Comparison of ENCODE assay signal across 8 cellular contexts in the genomic region with DNA sequence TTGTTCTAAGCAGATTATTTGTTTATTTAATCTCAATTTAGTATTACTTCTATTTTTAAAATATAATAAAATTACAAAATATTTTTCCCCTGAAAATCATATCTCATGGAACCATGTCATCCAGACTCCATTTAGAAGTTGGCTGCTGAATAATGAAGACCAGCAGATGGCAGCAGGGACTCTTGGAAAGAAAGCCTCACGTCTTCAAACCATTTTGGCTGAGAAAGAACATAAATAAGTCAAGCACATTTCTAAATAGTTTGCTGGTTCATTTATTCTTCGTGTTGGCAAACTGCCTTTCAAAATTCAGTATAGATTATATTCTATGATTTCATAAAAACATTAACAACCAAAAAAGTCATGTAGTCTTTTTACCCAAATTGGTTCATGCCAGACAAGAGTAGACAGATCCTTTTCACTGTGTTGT.
A peak's percentile ranks its signal among the peaks of the same experiment; 100 is the strongest.
DNase-seq lines count a peak whose midpoint lies in the region; ATAC-seq and TF ChIP-seq lines count a peak whose summit lies in the region.

No MANE protein-coding gene starts in this region.

- H3K27me3 Mint-ChIP-seq in neural progenitor cell (ENCODE audit: insufficient read depth, low read depth) = no peaks in the 10 kb centered on the region

- H2AFZ ChIP-seq in SU-DHL-6 (ENCODE audit: low read depth, low read length, severe bottlenecking) (no peak overlapping the region), neural progenitor cell (replicated peaks) (no peak overlapping the region)

- H3K36me3 ChIP-seq in A673 (ENCODE audit: insufficient read depth, low read length, poor library complexity, severe bottlenecking) = no peaks in the 10 kb centered on the region
- H3K36me3 ChIP-seq in SU-DHL-6 (ENCODE audit: low read length) = no peaks in the 10 kb centered on the region
- no peaks in the 10 kb centered on the region for H3K36me3 ChIP-seq in neural progenitor cell

- no peaks in the 10 kb centered on the region for H3K4me1 Mint-ChIP-seq in neural progenitor cell

- no peak overlapping the region for H3K4me2 ChIP-seq in SU-DHL-6 (ENCODE audit: low read depth, low read length, poor library complexity, severe bottlenecking)
- H3K4me2 ChIP-seq in neural progenitor cell = no peak overlapping the region

- H3K4me1 ChIP-seq in A673 (ENCODE audit: insufficient read depth, low read length, poor library complexity, severe bottlenecking) (no peaks in the 10 kb centered on the region), neural progenitor cell (no peaks in the 10 kb centered on the region)

- H3K4me3 Mint-ChIP-seq in neural progenitor cell = no peak overlapping the region

- H3K79me2 ChIP-seq in SU-DHL-6 (ENCODE audit: insufficient read depth, low read length) = no peaks in the 10 kb centered on the region
- H3K79me2 ChIP-seq in neural progenitor cell (ENCODE audit: low read depth) = no peaks in the 10 kb centered on the region

- DNase-seq in A673 (ENCODE audit: low spot score) (peak; percentile 70), GM03348 (ENCODE audit: low spot score) (peak; percentile 71), NCI-H1105 (lab: John Stamatoyannopoulos, UW) (peak; percentile 59), fibroblast of gingiva (ENCODE audit: low read depth) (peak; percentile 72), neural progenitor cell (ENCODE audit: low spot score) (peak; percentile 69), GM19240 (ENCODE audit: insufficient read length, low spot score) (no peak)

- intact Hi-C loops in A673 (cut with micrococcal nuclease; ENCODE audit: unreplicated experiment) = loop anchor here (1.0 to 10.0 kb wide), 4 partner anchors 207 to 625 kb away; a partner anchor contains a TSS

- CTCF ChIA-PET in A673 (lab: Charles Lee) = no interaction called here

- BruUV-seq in A673 (replicated peaks; lab: Mats Ljungman, UMichigan) = no TSS peak

- H3K36me3 Mint-ChIP-seq in neural progenitor cell = no peaks in the 10 kb centered on the region

- no peak overlapping the region for H3K27ac Mint-ChIP-seq in neural progenitor cell

- H3K9me3 Mint-ChIP-seq in neural progenitor cell = no peaks in the 10 kb centered on the region

- TF ChIP-seq CTCF in A673 (conservative IDR thresholded peaks at IDR 0.05; ENCODE audit: low read depth, low read length) = peak; percentile 80
- peak; percentile 95 for TF ChIP-seq CTCF in SU-DHL-6 (IDR thresholded peaks at IDR 0.05; ENCODE audit: insufficient read depth, low read length, poor library complexity, severe bottlenecking)
- peak; percentile 81 for TF ChIP-seq CTCF in neural progenitor cell (IDR thresholded peaks at IDR 0.05)

- POLR2A ChIA-PET in A673 (lab: Charles Lee; ENCODE audit: low non-redundant PET) = no interaction called here

- no peak for ATAC-seq in HG03521 (IDR thresholded peaks at IDR 0.05; ENCODE audit: unreplicated experiment)

- no peak overlapping the region for H3K27ac ChIP-seq in A673 (ENCODE audit: low read depth, low read length, poor library complexity, severe bottlenecking)
- H3K27ac ChIP-seq in SU-DHL-6 (ENCODE audit: low read depth, low read length) = no peak overlapping the region
- H3K27ac ChIP-seq in neural progenitor cell = no peak overlapping the region

- H3K4me3 ChIP-seq in A673 (ENCODE audit: low read depth, low read length, poor library complexity, severe bottlenecking) = no peak overlapping the region
- no peak overlapping the region for H3K4me3 ChIP-seq in SU-DHL-6 (ENCODE audit: insufficient read depth, low read length, poor library complexity, severe bottlenecking)
- H3K4me3 ChIP-seq in neural progenitor cell = no peak overlapping the region

- H3K9me2 ChIP-seq in SU-DHL-6 (replicated peaks; ENCODE audit: insufficient read depth, low read length) = no peaks in the 10 kb centered on the region

- H3K9ac ChIP-seq in SU-DHL-6 (ENCODE audit: low read length) (no peak overlapping the region), neural progenitor cell (no peak overlapping the region)

- H4K20me1 ChIP-seq in SU-DHL-6 (ENCODE audit: low read depth, low read length) (no peaks in the 10 kb centered on the region), neural progenitor cell (ENCODE audit: low read depth) (no peaks in the 10 kb centered on the region)

- H3F3A ChIP-seq in SU-DHL-6 (ENCODE audit: insufficient read depth) (no peaks in the 10 kb centered on the region), neural progenitor cell (ENCODE audit: low read depth) (no peaks in the 10 kb centered on the region)

- peaks cover 10% of the 10 kb centered on the region for H3K27me3 ChIP-seq in A673 (replicated peaks; ENCODE audit: insufficient read depth, low read depth, low read length, poor library complexity)
- no peaks in the 10 kb centered on the region for H3K27me3 ChIP-seq in SU-DHL-6 (ENCODE audit: low read length)
- H3K27me3 ChIP-seq in neural progenitor cell = no peaks in the 10 kb centered on the region

- H3K9me3 ChIP-seq in A673 (ENCODE audit: low read depth, low read length, poor library complexity, severe bottlenecking) (no peaks in the 10 kb centered on the region), SU-DHL-6 (ENCODE audit: insufficient read depth, low read length) (no peaks in the 10 kb centered on the region), neural progenitor cell (ENCODE audit: low read depth) (no peaks in the 10 kb centered on the region)
